In genomic region chrX:30831082-30831481, GRCh38 we compare ENCODE assay signal across 10 cellular contexts. TPM values are rescaled to one million over a fixed set of nuclear protein-coding genes. Genes with fewer than 3 reads are reported as not detected.
DNase-seq lines count a peak whose midpoint lies in the region; ATAC-seq and TF ChIP-seq lines count a peak whose summit lies in the region.
"Had no signal": no experiment of that assay in that cellular context is flagged by ENCODE, and none has a peak within 500 bp of the region (broad histone marks: within the 10 kb centered on the region; RNA-seq: fewer than 3 reads in every experiment).

No MANE protein-coding gene starts in this region.

- no peak for TF ChIP-seq EP300 in sigmoid colon (IDR thresholded peaks at IDR 0.05)

- intact Hi-C loops in sigmoid colon (cut with DNase I): no loop called here

- H3K4me1 ChIP-seq in iPS-18a (ENCODE audit: control insufficient read depth, low read depth, low read length): peaks cover 4% of the 10 kb centered on the region
- H3K4me1 ChIP-seq in sigmoid colon: no peaks in the 10 kb centered on the region
- H3K4me1 ChIP-seq: tibial artery had no signal

- H3K4me3 ChIP-seq in iPS-18a (ENCODE audit: low read length) (peak overlapping the region; percentile 42), sigmoid colon (no peak overlapping the region)
- H3K4me3 ChIP-seq: BLaER1 treated with 17β-estradiol and CSF1 and Interleukin-3, amounts not matched to agents 10 nM and 100 nM; tibial artery had no signal

- H3K9ac ChIP-seq in iPS-18a (ENCODE audit: low read length): peak overlapping the region; percentile 45
- H3K9ac ChIP-seq: BLaER1 treated with 17β-estradiol and CSF1 and Interleukin-3, amounts not matched to agents 10 nM and 100 nM had no signal

- H3K9me3 ChIP-seq in iPS-18a (ENCODE audit: control insufficient read depth, low read depth, low read length) (peaks cover 25% of the 10 kb centered on the region), sigmoid colon (no peaks in the 10 kb centered on the region)
- H3K9me3 ChIP-seq: tibial artery had no signal

- no peaks in the 10 kb centered on the region for H3K27me3 ChIP-seq in iPS-18a (ENCODE audit: control insufficient read depth, insufficient read depth, low read length)
- no peaks in the 10 kb centered on the region for H3K27me3 ChIP-seq in sigmoid colon
- H3K27me3 ChIP-seq: tibial artery had no signal

- TF ChIP-seq POLR2A in sigmoid colon (IDR thresholded peaks at IDR 0.05): no peak

- 60 to 88% methylated on average over 10 of the region's 10 CpGs for WGBS in sigmoid colon, 2 donors

- no peaks in the 10 kb centered on the region for H3K36me3 ChIP-seq in iPS-18a (ENCODE audit: control insufficient read depth, low read depth, low read length)
- no peaks in the 10 kb centered on the region for H3K36me3 ChIP-seq in sigmoid colon

- TF ChIP-seq CTCF in GM10266 (IDR thresholded peaks at IDR 0.05; ENCODE audit: control insufficient read depth, insufficient read depth, low read depth, missing control alignments) (no peak), osteocyte (IDR thresholded peaks at IDR 0.05) (no peak), sigmoid colon (IDR thresholded peaks at IDR 0.05) (no peak)

- peaks cover 7% of the 10 kb centered on the region for H3K36me3 Mint-ChIP-seq in osteocyte (ENCODE audit: unreplicated experiment)

- H3K27me3 Mint-ChIP-seq in osteocyte (ENCODE audit: unreplicated experiment): no peaks in the 10 kb centered on the region

- no peaks in the 10 kb centered on the region for H3K9me3 Mint-ChIP-seq in osteocyte (ENCODE audit: unreplicated experiment)

- peak; percentile 71 for ATAC-seq in GM21786 (IDR thresholded peaks at IDR 0.05; ENCODE audit: unreplicated experiment)

- DNase-seq in GM10266 (ENCODE audit: extremely low spot score) (peak; percentile 5), osteocyte (ENCODE audit: extremely low spot score, unreplicated experiment) (no peak), globus pallidus (ENCODE audit: low spot score) (no peak), sigmoid colon (no peak), cerebellar cortex (ENCODE audit: low spot score) (no peak)
- DNase-seq in activated CD4-positive, alpha-beta T cell treated with anti-CD3 and anti-CD28 coated beads for 48 hours: peak; percentile 47
- DNase-seq: tibial artery had no signal

- H3K4me3 Mint-ChIP-seq in osteocyte (ENCODE audit: unreplicated experiment): no peak overlapping the region

- H3K27ac ChIP-seq in iPS-18a (ENCODE audit: low read length): peak overlapping the region; percentile 49
- H3K27ac ChIP-seq in sigmoid colon: no peak overlapping the region
- H3K27ac ChIP-seq: BLaER1 treated with 17β-estradiol and CSF1 and Interleukin-3, amounts not matched to agents 10 nM and 100 nM; tibial artery had no signal

- no peak overlapping the region for H3K27ac Mint-ChIP-seq in osteocyte (ENCODE audit: unreplicated experiment)

- peaks cover 2% of the 10 kb centered on the region for H3K4me1 Mint-ChIP-seq in osteocyte (ENCODE audit: unreplicated experiment)

RNA-seq across cellular contexts. Expression of gene TAB3, which starts 58.0 kb away (rescaled TPM):
- total RNA-seq in osteocyte: 12.2 and 13.3 TPM in 2 replicates
- 10 to 100 TPM; 17.4 to 31.6 (median 19.5) TPM for total RNA-seq in sigmoid colon
- polyA plus RNA-seq in sigmoid colon: 1 to 10 TPM; 6.7 to 9.5 (median 8.4) TPM

Comparison
In these comparisons a context has a peak if more than half of its experiments do, and no peak if none do; other contexts are left out.
1. DNase-seq: peak in GM10266 (single experiment) and activated CD4-positive, alpha-beta T cell treated with anti-CD3 and anti-CD28 coated beads for 48 hours (single experiment); none in osteocyte (single experiment), globus pallidus (single experiment), sigmoid colon (single experiment) and cerebellar cortex (single experiment).